10 cellular contexts compared by ENCODE assay signal in the genomic region with DNA sequence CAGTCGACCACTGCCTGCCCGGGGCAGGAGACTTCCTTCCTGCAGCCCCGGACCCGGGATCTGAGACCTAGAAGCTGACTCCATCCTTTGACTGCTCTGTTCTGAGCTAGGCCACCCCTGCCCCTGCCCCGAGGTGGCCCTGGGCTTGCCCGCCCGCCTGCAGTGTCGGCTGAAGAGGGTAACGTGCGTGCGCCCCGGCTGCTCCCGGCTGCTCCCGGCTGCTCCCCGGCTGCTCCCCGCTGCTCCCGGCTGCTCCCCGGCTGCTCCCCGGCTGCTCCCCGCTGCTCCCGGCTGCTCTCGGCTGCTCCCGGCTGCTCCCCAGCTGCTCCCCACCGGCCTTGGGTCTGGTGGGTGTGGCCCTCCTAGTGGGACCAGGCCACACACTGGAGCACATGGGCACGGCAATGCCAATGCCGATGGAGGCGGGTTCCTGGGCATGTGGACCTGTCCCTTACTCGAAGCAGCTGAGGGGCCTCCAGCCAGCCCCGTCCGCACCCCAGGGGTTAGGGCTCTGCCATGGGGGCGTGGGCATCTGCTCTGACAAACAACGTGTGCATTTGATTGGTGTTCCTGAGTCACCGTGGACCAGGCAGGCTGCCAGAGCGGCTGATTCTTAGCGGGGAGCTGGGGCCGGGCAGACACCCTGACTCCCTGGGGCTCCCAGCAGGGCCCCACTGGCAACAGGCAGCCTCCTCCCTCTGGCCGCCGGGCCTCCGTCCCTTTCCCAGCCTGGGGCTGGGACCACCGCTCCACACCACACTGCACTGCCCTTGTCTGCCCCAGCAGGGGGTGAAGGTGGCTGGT. TPM values are rescaled to one million over a fixed set of nuclear protein-coding genes. Genes with fewer than 3 reads are reported as not detected.
DNase-seq lines count a peak whose midpoint lies in the region; ATAC-seq, FAIRE-seq and TF ChIP-seq lines count a peak whose summit lies in the region.
"Had no signal": no experiment of that assay in that cellular context is flagged by ENCODE, and none has a peak within 500 bp of the region (broad histone marks: within the 10 kb centered on the region; RNA-seq: fewer than 3 reads in every experiment).

No MANE protein-coding gene starts in this region.

- H3K27ac Mint-ChIP-seq in endothelial cell (ENCODE audit: unreplicated experiment): no peak overlapping the region
- H3K27ac Mint-ChIP-seq: effector memory CD8-positive, alpha-beta T cell; neural progenitor cell had no signal

- ATAC-seq in GM18861 (IDR thresholded peaks at IDR 0.05; ENCODE audit: unreplicated experiment) (no peak), HG02642 (IDR thresholded peaks at IDR 0.05; ENCODE audit: poor library complexity, unreplicated experiment) (no peak)
- ATAC-seq: effector memory CD8-positive, alpha-beta T cell had no signal

- H3K4me1 Mint-ChIP-seq in endothelial cell (ENCODE audit: unreplicated experiment): peaks cover 2% of the 10 kb centered on the region

- no peaks in the 10 kb centered on the region for H3K9me3 Mint-ChIP-seq in endothelial cell (ENCODE audit: unreplicated experiment)
- H3K9me3 Mint-ChIP-seq: effector memory CD8-positive, alpha-beta T cell had no signal

- H3K4me3 ChIP-seq in skeletal muscle cell (ENCODE audit: low read depth, low read length): no peak overlapping the region
- H3K4me3 ChIP-seq: neural progenitor cell had no signal

- H3K4me3 Mint-ChIP-seq in endothelial cell (ENCODE audit: unreplicated experiment): no peak overlapping the region
- H3K4me3 Mint-ChIP-seq: effector memory CD8-positive, alpha-beta T cell; neural progenitor cell had no signal

- H3K27me3 Mint-ChIP-seq in endothelial cell (ENCODE audit: unreplicated experiment): peaks cover 5% of the 10 kb centered on the region
- H3K27me3 Mint-ChIP-seq: effector memory CD8-positive, alpha-beta T cell had no signal

- TF ChIP-seq POLR2A in GM12891 (IDR thresholded peaks at IDR 0.05; ENCODE audit: low read depth, low read length): no peak

- FAIRE-seq in GM12891 (lab: Jason Lieb, UNC): no peak

- peaks cover 3% of the 10 kb centered on the region for H3K36me3 Mint-ChIP-seq in endothelial cell (ENCODE audit: low read depth, unreplicated experiment)
- H3K36me3 Mint-ChIP-seq: neural progenitor cell had no signal

- DNase-seq in GM12891 (ENCODE audit: insufficient read length, low spot score) (peak; percentile 25), NCI-H2171 treated with DMSO at 0.1 percent for 48 hours (lab: John Stamatoyannopoulos, UW) (peak; percentile 57), endothelial cell (ENCODE audit: low spot score) (peak; percentile 2), skeletal muscle cell (ENCODE audit: low read depth) (peak; percentile 31), NCI-H2227 treated with DMSO at 0.1 percent for 48 hours (lab: John Stamatoyannopoulos, UW) (no peak), C1 segment of cervical spinal cord (lab: John Stamatoyannopoulos, UW) (no peak)
- DNase-seq: effector memory CD8-positive, alpha-beta T cell had no signal

- no peak for TF ChIP-seq CTCF in endothelial cell (IDR thresholded peaks at IDR 0.05; ENCODE audit: unreplicated experiment)

TF ChIP-seq in GM12891, 5 proteins besides CTCF, POLR2A, EP300 and RAD21:
- TF ChIP-seq SPI1 (IDR thresholded peaks at IDR 0.05; ENCODE audit: low read depth, low read length): no peak
- no peak for TF ChIP-seq POU2F2 (IDR thresholded peaks at IDR 0.05; ENCODE audit: low read depth, low read length)
- TF ChIP-seq PAX5 (IDR thresholded peaks at IDR 0.05; ENCODE audit: insufficient read depth, low read length, severe bottlenecking): no peak
- no peak for TF ChIP-seq POLR2AphosphoS5 (IDR thresholded peaks at IDR 0.05; ENCODE audit: low read depth, low read length)
- no peak for TF ChIP-seq TAF1 (IDR thresholded peaks at IDR 0.05; ENCODE audit: low read depth, low read length)

RNA-seq across cellular contexts. Expression of a gene that starts 2.0 kb away (rescaled TPM):
- polyA plus RNA-seq in GM12891 (2012; ENCODE audit: low read depth, missing spikeins): 0.21 TPM
- not detected for total RNA-seq in endothelial cell (ENCODE audit: unreplicated experiment)

RNA-seq across cellular contexts. Expression of a gene that starts 34.4 kb away (rescaled TPM):
- 0.69 TPM for polyA plus RNA-seq in GM12891 (2012; ENCODE audit: low read depth, missing spikeins)
- 0.33 TPM for total RNA-seq in endothelial cell (ENCODE audit: unreplicated experiment)

RNA-seq across cellular contexts. Expression of a gene that starts 40.2 kb away (rescaled TPM):
- polyA plus RNA-seq in GM12891 (2012; ENCODE audit: low read depth, missing spikeins): 22.9 TPM
- total RNA-seq in endothelial cell (ENCODE audit: unreplicated experiment): 11.4 TPM

Comparison
In these comparisons a context has a peak if more than half of its experiments do, and no peak if none do; other contexts are left out.
1. DNase-seq: peak in GM12891 (single experiment), NCI-H2171 treated with DMSO at 0.1 percent for 48 hours (single experiment), endothelial cell (single experiment) and skeletal muscle cell (single experiment); none in NCI-H2227 treated with DMSO at 0.1 percent for 48 hours (single experiment) and C1 segment of cervical spinal cord (0 of 14).